Comparison of ENCODE assay signal across 10 cellular contexts in the genomic region with DNA sequence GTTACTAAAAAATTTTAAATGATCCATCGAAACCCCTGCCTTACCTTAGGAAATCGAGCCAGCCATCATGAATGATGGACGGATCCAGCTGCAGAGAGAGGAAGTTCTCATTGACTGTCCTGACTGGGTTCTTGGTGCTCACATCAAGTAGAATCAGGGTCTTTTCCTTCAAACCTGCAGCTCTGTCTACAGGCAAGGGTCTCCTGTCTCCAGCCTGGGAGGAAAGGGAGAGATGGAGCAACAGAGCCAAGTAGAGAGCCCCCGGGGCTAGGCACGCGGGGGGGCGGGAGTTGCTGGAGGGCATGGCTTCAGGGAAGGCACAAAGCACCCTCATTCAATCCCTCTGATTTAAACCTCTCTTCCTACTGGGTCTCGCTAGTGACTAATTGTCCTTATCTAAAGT. TPM values are rescaled to one million over a fixed set of nuclear protein-coding genes. Genes with fewer than 3 reads are reported as not detected.
DNase-seq lines count a peak whose midpoint lies in the region; ATAC-seq and TF ChIP-seq lines count a peak whose summit lies in the region.
"Had no signal": no experiment of that assay in that cellular context is flagged by ENCODE, and none has a peak within 500 bp of the region (broad histone marks: within the 10 kb centered on the region; RNA-seq: fewer than 3 reads in every experiment).

HPSE2 (minus strand) TSS at position 384 of the 403 bp plus-strand sequence.

- no peak within 1 kb of the TSS for H3K9ac ChIP-seq in rectal smooth muscle tissue (ENCODE audit: low read length)

- H3K27me3 ChIP-seq in Peyer's patch (peaks cover 0 to 20% of the 10 kb centered on the region in 2 donors), hepatocyte (peaks cover 88% of the 10 kb centered on the region), rectal smooth muscle tissue (ENCODE audit: control insufficient read depth, insufficient read depth, low read length) (peaks cover 40% of the 10 kb centered on the region), left lung (peaks cover 78 to 100% of the 10 kb centered on the region in 2 donors)

- peak within 1 kb of the TSS; percentile 84 for H2AFZ ChIP-seq in hepatocyte

- intact Hi-C loops in left lung (cut with DNase I), result no loop called here

- peaks cover 0 to 7% (median 0%) of the 10 kb centered on the region in 4 donors for H3K9me3 ChIP-seq in Peyer's patch
- H3K9me3 ChIP-seq in hepatocyte (ENCODE audit: low read depth), result no peaks in the 10 kb centered on the region
- H3K9me3 ChIP-seq in left lung, result no peaks in the 10 kb centered on the region

- DNase-seq in DMS53 (lab: John Stamatoyannopoulos, UW) (peak; percentile 53), Peyer's patch (no peak), hepatocyte (ENCODE audit: low spot score) (no peak), left lung (no peak), nucleus accumbens (lab: John Stamatoyannopoulos, UW) (no peak), SIG-M5 treated with dmso at 0.1 percent for 504 hours (lab: John Stamatoyannopoulos, UW; ENCODE audit: unreplicated experiment) (no peak)
- DNase-seq: activated CD4-positive, alpha-beta T cell treated with anti-CD3 and anti-CD28 coated beads for 48 hours; NCI-H748 treated with DMSO at 0.1 percent for 48 hours had no signal

- no peaks in the 10 kb centered on the region for H3K9me2 ChIP-seq in hepatocyte (replicated peaks; ENCODE audit: insufficient read depth)

- peak within 1 kb of the TSS in 3 of 4 donors; percentile 9 to 79 (median 76) for H3K27ac ChIP-seq in Peyer's patch
- H3K27ac ChIP-seq in hepatocyte, result peak within 1 kb of the TSS; percentile 42
- no peak within 1 kb of the TSS for H3K27ac ChIP-seq in rectal smooth muscle tissue (ENCODE audit: low read depth, low read length)
- no peak within 1 kb of the TSS for H3K27ac ChIP-seq in left lung

- TF ChIP-seq POLR2A in Peyer's patch (IDR thresholded peaks at IDR 0.05), result no peak

- WGBS in hepatocyte (ENCODE audit: low lambda C conversion rate, missing lambda C conversion rate), result 4% methylated on average over 8 of the region's 8 CpGs

- no peaks in the 10 kb centered on the region for H3K79me2 ChIP-seq in hepatocyte

- H3K4me1 ChIP-seq in Peyer's patch (peaks cover 0 to 6% (median 3%) of the 10 kb centered on the region in 4 donors), hepatocyte (ENCODE audit: insufficient read depth) (peaks cover 23% of the 10 kb centered on the region), rectal smooth muscle tissue (ENCODE audit: control insufficient read depth, insufficient read depth, low read length) (peaks cover 5% of the 10 kb centered on the region), left lung (peaks cover 10 to 25% of the 10 kb centered on the region in 2 donors)

- TF ChIP-seq CTCF in Peyer's patch (IDR thresholded peaks at IDR 0.05) (no peak), hepatocyte (IDR thresholded peaks at IDR 0.05; ENCODE audit: poor library complexity) (no peak), left lung (IDR thresholded peaks at IDR 0.05) (no peak)

- H3K4me3 ChIP-seq in Peyer's patch (peak within 1 kb of the TSS in 2 of 4 donors; percentile 48 to 52), hepatocyte (peak within 1 kb of the TSS; percentile 71), rectal smooth muscle tissue (ENCODE audit: low read length) (peak within 1 kb of the TSS; percentile 65), left lung (no peak within 1 kb of the TSS)

- H3K4me2 ChIP-seq in hepatocyte, result peak within 1 kb of the TSS; percentile 94

- H3K36me3 ChIP-seq in Peyer's patch, result no peaks in the 10 kb centered on the region
- H3K36me3 ChIP-seq in hepatocyte (replicated peaks; ENCODE audit: insufficient read depth, low read depth), result no peaks in the 10 kb centered on the region
- no peaks in the 10 kb centered on the region for H3K36me3 ChIP-seq in rectal smooth muscle tissue (ENCODE audit: control insufficient read depth, insufficient read depth, low read length)
- no peaks in the 10 kb centered on the region for H3K36me3 ChIP-seq in left lung

- no peaks in the 10 kb centered on the region for H4K20me1 ChIP-seq in hepatocyte (ENCODE audit: insufficient read depth, poor library complexity, severe bottlenecking)

- ATAC-seq in left lung (no peak), GM21447 (IDR thresholded peaks at IDR 0.05; ENCODE audit: unreplicated experiment) (no peak)

RNA-seq across cellular contexts. Expression of gene HPSE2, which starts in this region (rescaled TPM):
- total RNA-seq in Peyer's patch, result 10 to 100 TPM in 2 of 4 donors, 1 to 10 TPM in 2; 3.0 to 15.7 (median 7.4) TPM
- total RNA-seq in hepatocyte, result 2.4 and 5.7 TPM in 2 replicates
- polyA plus RNA-seq in hepatocyte, result 3.7 and 4.2 TPM in 2 replicates
- total RNA-seq in left lung, result under 1 TPM; 0.50 to 0.99 TPM

Comparison
In these comparisons a context has a peak if more than half of its experiments do, and no peak if none do; other contexts are left out.
1. H3K27ac ChIP-seq: peak in Peyer's patch (3 of 4) and hepatocyte (single experiment); none in rectal smooth muscle tissue (single experiment) and left lung (0 of 2).
2. H3K4me3 ChIP-seq: peak in hepatocyte (single experiment) and rectal smooth muscle tissue (single experiment); none in left lung (0 of 2).